Comparison of ENCODE assay signal across 24 cellular contexts in the genomic region with DNA sequence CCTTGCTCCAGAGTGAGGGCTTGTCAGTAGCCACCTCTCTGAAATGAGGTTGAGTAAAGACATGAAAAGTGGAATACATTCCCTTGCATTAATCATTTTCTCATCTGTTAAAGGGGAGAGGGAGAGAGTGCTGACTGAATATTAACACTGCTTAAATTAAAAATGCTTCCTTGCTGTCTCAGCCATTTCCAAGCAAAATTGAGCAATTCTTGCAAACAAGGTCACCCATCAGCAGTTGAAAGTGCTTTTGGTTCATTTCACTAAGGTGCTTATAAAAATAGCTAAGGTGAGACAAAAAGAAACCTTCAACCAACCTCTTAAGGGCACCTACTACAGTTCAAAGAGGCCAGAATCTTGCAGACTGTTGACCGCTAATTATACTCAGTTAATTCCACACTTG.
"Had no signal": no experiment of that assay in that cellular context is flagged by ENCODE, and none has a peak within 500 bp of the region (broad histone marks: within the 10 kb centered on the region; RNA-seq: fewer than 3 reads in every experiment).

No MANE protein-coding gene starts in this region.

- H3K36me3 ChIP-seq: brain microvascular endothelial cell, Peyer's patch had no signal

- H3K27me3 ChIP-seq: brain microvascular endothelial cell, Peyer's patch had no signal

- H3K27ac ChIP-seq: brain microvascular endothelial cell, Peyer's patch had no signal

- ATAC-seq: activated T-helper 17 cell treated with anti-CD3 and anti-CD28 coated beads, Interleukin-2, amount 50 U/mL, for 72 hours; T-helper 17 cell had no signal

- DNase-seq: activated B cell treated with CpG ODN at 0.5 μM for 24 hours; activated CD4-positive, alpha-beta memory T cell treated with anti-CD3 and anti-CD28 coated beads, Interleukin-2, amount 10 ng/mL, durations not matched to agents 7 days and 5 days; activated CD4-positive, alpha-beta T cell treated with anti-CD3 and anti-CD28 coated beads, Interleukin-2, amount 50 U/mL, for 1 hour; activated gamma-delta T cell; activated naive CD4-positive, alpha-beta T cell treated with anti-CD3 and anti-CD28 coated beads for 36 hours; activated T-cell treated with anti-CD3 and anti-CD28 coated beads for 4 hours; activated T-cell treated with anti-CD3 and anti-CD28 coated beads, Interleukin-2, amount 50 U/mL, for 48 hours; amygdala; brain microvascular endothelial cell; KG1; NCI-H1092; NCI-H1417 treated with DMSO at 0.1 percent for 48 hours; NCI-H1694; NCI-H2029; NCI-H2107; NCI-H345; NCI-H510A; NCI-H526 treated with DMSO at 0.1 percent for 48 hours; NK-92 treated with Interleukin-12 subunit alpha and Interleukin-12 subunit beta, amount 100 ng/mL, for 24 hours; Peyer's patch; SIG-M5; T-helper 17 cell; T-helper 9 cell had no signal

- H3K4me3 ChIP-seq: Peyer's patch had no signal

- H3K4me1 ChIP-seq: Peyer's patch had no signal

- H3K9me3 ChIP-seq: Peyer's patch had no signal
